In the genomic region with DNA sequence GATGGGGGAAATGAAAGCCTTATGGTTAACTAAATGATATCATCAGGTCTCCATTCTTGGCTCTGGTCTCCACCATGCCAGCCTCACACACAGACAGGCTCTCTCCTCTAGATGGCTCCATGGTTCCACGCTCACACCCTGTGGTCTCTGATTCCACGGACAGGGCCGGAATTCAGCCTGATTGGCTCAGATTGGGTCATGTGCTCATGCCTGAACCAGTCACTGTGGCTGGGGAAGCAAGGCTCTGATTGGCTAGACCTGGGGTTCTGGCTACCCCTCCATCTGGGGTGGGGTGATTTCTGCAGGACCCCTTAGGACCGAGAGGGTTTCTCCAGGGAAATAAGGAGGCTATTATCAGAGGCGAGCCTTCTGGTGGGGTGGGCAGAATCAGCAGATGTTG, we compare ENCODE assay signal across 8 cellular contexts.
DNase-seq lines count a peak whose midpoint lies in the region; ATAC-seq and TF ChIP-seq lines count a peak whose summit lies in the region.

No MANE protein-coding gene starts in this region.

- H3K9me3 Mint-ChIP-seq in activated naive CD8-positive, alpha-beta T cell treated with anti-CD3 and anti-CD28 coated beads, Interleukin-2, amount 50 U/mL, for 24 hours = peaks cover 4% of the 10 kb centered on the region
- H3K9me3 Mint-ChIP-seq in activated naive CD8-positive, alpha-beta T cell treated with anti-CD3 and anti-CD28 coated beads for 36 hours = no peaks in the 10 kb centered on the region

- 73% methylated on average over 5 of the region's 5 CpGs for WGBS in hepatocyte (ENCODE audit: low lambda C conversion rate, missing lambda C conversion rate)
- 42 to 73% (median 55%) methylated on average over 5 of the region's 5 CpGs for WGBS in stomach, 5 donors

- no peak for TF ChIP-seq POLR2A in stomach (IDR thresholded peaks at IDR 0.05)

- no peak for TF ChIP-seq EP300 in stomach (IDR thresholded peaks at IDR 0.05)

- H3K79me2 ChIP-seq in hepatocyte = no peaks in the 10 kb centered on the region

- H3K4me1 ChIP-seq in hepatocyte (ENCODE audit: insufficient read depth) (no peaks in the 10 kb centered on the region), stomach (no peaks in the 10 kb centered on the region)

- H3K36me3 ChIP-seq in WERI-Rb-1 (no peaks in the 10 kb centered on the region), hepatocyte (replicated peaks; ENCODE audit: insufficient read depth, low read depth) (no peaks in the 10 kb centered on the region), stomach (no peaks in the 10 kb centered on the region)

- no peaks in the 10 kb centered on the region for H3K4me1 Mint-ChIP-seq in activated naive CD8-positive, alpha-beta T cell treated with anti-CD3 and anti-CD28 coated beads, Interleukin-2, amount 50 U/mL, for 24 hours
- no peaks in the 10 kb centered on the region for H3K4me1 Mint-ChIP-seq in activated naive CD8-positive, alpha-beta T cell treated with anti-CD3 and anti-CD28 coated beads for 36 hours

- H3K27ac ChIP-seq in WERI-Rb-1 (peak overlapping the region; percentile 60), hepatocyte (no peak overlapping the region), stomach (no peak overlapping the region)

- H3K9me2 ChIP-seq in hepatocyte (replicated peaks; ENCODE audit: insufficient read depth) = no peaks in the 10 kb centered on the region

- intact Hi-C loops in stomach (cut with DNase I; ENCODE audit: low total_unique reads) = no loop called here

- no peaks in the 10 kb centered on the region for H3K9me3 ChIP-seq in WERI-Rb-1 (ENCODE audit: severe bottlenecking)
- no peaks in the 10 kb centered on the region for H3K9me3 ChIP-seq in hepatocyte (ENCODE audit: low read depth)
- H3K9me3 ChIP-seq in stomach = no peaks in the 10 kb centered on the region

- no peaks in the 10 kb centered on the region for H3K36me3 Mint-ChIP-seq in activated naive CD8-positive, alpha-beta T cell treated with anti-CD3 and anti-CD28 coated beads, Interleukin-2, amount 50 U/mL, for 24 hours (ENCODE audit: low read depth)
- no peaks in the 10 kb centered on the region for H3K36me3 Mint-ChIP-seq in activated naive CD8-positive, alpha-beta T cell treated with anti-CD3 and anti-CD28 coated beads for 36 hours

- no peaks in the 10 kb centered on the region for H4K20me1 ChIP-seq in hepatocyte (ENCODE audit: insufficient read depth, poor library complexity, severe bottlenecking)

- H3K27me3 ChIP-seq in WERI-Rb-1 (ENCODE audit: insufficient read depth, low read depth, severe bottlenecking) (no peaks in the 10 kb centered on the region), hepatocyte (peaks cover 9% of the 10 kb centered on the region), stomach (peaks cover 0 to 27% (median 0%) of the 10 kb centered on the region in 3 donors)

- no peak overlapping the region for H2AFZ ChIP-seq in hepatocyte

- peak; percentile 2 for DNase-seq in activated naive CD8-positive, alpha-beta T cell treated with anti-CD3 and anti-CD28 coated beads, Interleukin-2, amount 50 U/mL, for 24 hours
- DNase-seq in activated naive CD8-positive, alpha-beta T cell treated with anti-CD3 and anti-CD28 coated beads for 36 hours = no peak
- DNase-seq in NAMALWA (ENCODE audit: low spot score) (peak; percentile 81), WERI-Rb-1 (peak; percentile 91), hepatocyte (ENCODE audit: low spot score) (peak; percentile 48), stomach (peak; percentile 51), T-helper 1 cell (no peak)

- H3K27me3 Mint-ChIP-seq in activated naive CD8-positive, alpha-beta T cell treated with anti-CD3 and anti-CD28 coated beads, Interleukin-2, amount 50 U/mL, for 24 hours = peaks cover 7% of the 10 kb centered on the region
- H3K27me3 Mint-ChIP-seq in activated naive CD8-positive, alpha-beta T cell treated with anti-CD3 and anti-CD28 coated beads for 36 hours = peaks cover 3% of the 10 kb centered on the region

- H3K4me3 Mint-ChIP-seq in activated naive CD8-positive, alpha-beta T cell treated with anti-CD3 and anti-CD28 coated beads, Interleukin-2, amount 50 U/mL, for 24 hours = no peak overlapping the region
- no peak overlapping the region for H3K4me3 Mint-ChIP-seq in activated naive CD8-positive, alpha-beta T cell treated with anti-CD3 and anti-CD28 coated beads for 36 hours

- no peak overlapping the region for H3K4me3 ChIP-seq in WERI-Rb-1 (ENCODE audit: low read depth, low read length)
- H3K4me3 ChIP-seq in hepatocyte = no peak overlapping the region
- no peak overlapping the region for H3K4me3 ChIP-seq in stomach

- no peak overlapping the region for H3K27ac Mint-ChIP-seq in activated naive CD8-positive, alpha-beta T cell treated with anti-CD3 and anti-CD28 coated beads, Interleukin-2, amount 50 U/mL, for 24 hours
- H3K27ac Mint-ChIP-seq in activated naive CD8-positive, alpha-beta T cell treated with anti-CD3 and anti-CD28 coated beads for 36 hours = no peak overlapping the region

- peak; percentile 33 for ATAC-seq in activated naive CD8-positive, alpha-beta T cell treated with anti-CD3 and anti-CD28 coated beads, Interleukin-2, amount 50 U/mL, for 24 hours
- no peak for ATAC-seq in HG03280 (IDR thresholded peaks at IDR 0.05; ENCODE audit: unreplicated experiment)

- no peak overlapping the region for H3K4me2 ChIP-seq in hepatocyte

- TF ChIP-seq CTCF in WERI-Rb-1 (IDR thresholded peaks at IDR 0.05; ENCODE audit: low read depth, low read length) = peak; percentile 90
- peak; percentile 40 for TF ChIP-seq CTCF in hepatocyte (IDR thresholded peaks at IDR 0.05; ENCODE audit: poor library complexity)
- peak in 5 of 7 experiments; percentile 19 to 42 (median 23) for TF ChIP-seq CTCF in stomach (IDR thresholded peaks at IDR 0.05)

Comparison
In these comparisons a context has a peak if more than half of its experiments do, and no peak if none do; other contexts are left out.
1. DNase-seq: peak in activated naive CD8-positive, alpha-beta T cell treated with anti-CD3 and anti-CD28 coated beads, Interleukin-2, amount 50 U/mL, for 24 hours (single experiment), NAMALWA (single experiment), WERI-Rb-1 (single experiment), hepatocyte (single experiment) and stomach (single experiment); none in activated naive CD8-positive, alpha-beta T cell treated with anti-CD3 and anti-CD28 coated beads for 36 hours (single experiment) and T-helper 1 cell (0 of 5).
2. CTCF ChIP-seq: peak in every context shown above with its lines; median percentile 90 in WERI-Rb-1; 40 in hepatocyte; 23 in stomach.